ENCODE assay signal across 10 cellular contexts in genomic region chr17:77124192-77124908, GRCh38. TPM values are rescaled to one million over a fixed set of nuclear protein-coding genes. Genes with fewer than 3 reads are reported as not detected.
DNase-seq lines count a peak whose midpoint lies in the region; ATAC-seq and TF ChIP-seq lines count a peak whose summit lies in the region.
"Had no signal": no experiment of that assay in that cellular context is flagged by ENCODE, and none has a peak within 500 bp of the region (broad histone marks: within the 10 kb centered on the region; RNA-seq: fewer than 3 reads in every experiment).

No MANE protein-coding gene starts in this region.

- H3K27me3 ChIP-seq in lung (ENCODE audit: control insufficient read depth, insufficient read depth) = no peaks in the 10 kb centered on the region
- H3K27me3 ChIP-seq in upper lobe of left lung = no peaks in the 10 kb centered on the region

- peak; percentile 80 for DNase-seq in NCI-H226
- DNase-seq in dermis blood vessel endothelial cell = peak; percentile 98
- no peak for DNase-seq in lung (ENCODE audit: low spot score)
- DNase-seq in upper lobe of left lung = peak in 1 of 2 donors; percentile 78
- no peak for DNase-seq in T-helper 1 cell
- no peak for DNase-seq in SKM-1 (lab: John Stamatoyannopoulos, UW; ENCODE audit: unreplicated experiment)
- DNase-seq: activated CD4-positive, alpha-beta T cell treated with anti-CD3 and anti-CD28 coated beads, Interleukin-2, amount 50 U/mL, for 1 hour; NCI-H510A had no signal

- H3K4me1 ChIP-seq in lung (ENCODE audit: control insufficient read depth in 2 of 2, insufficient read depth in 2 of 2, low read length in 2 of 2) (peaks cover 3 to 12% of the 10 kb centered on the region in 2 donors), upper lobe of left lung (peaks cover 39 to 71% (median 57%) of the 10 kb centered on the region in 4 donors)

- H3K9me3 ChIP-seq in lung (ENCODE audit: control insufficient read depth in 2 of 2, insufficient read depth in 1 of 2, low read length in 1 of 2) (no peaks in the 10 kb centered on the region), upper lobe of left lung (no peaks in the 10 kb centered on the region)

- peak; percentile 64 to 98 (median 90) for TF ChIP-seq EP300 in upper lobe of left lung (IDR thresholded peaks at IDR 0.05)

- 38 to 42% methylated on average over 15 of the region's 15 CpGs for WGBS in lung, 2 donors
- WGBS in upper lobe of left lung, 2 donors = 40 to 45% methylated on average over 15 of the region's 15 CpGs

- H3K27ac ChIP-seq in lung (ENCODE audit: low read depth in 1 of 2, low read length in 1 of 2) (peak overlapping the region; percentile 80 to 86), upper lobe of left lung (peak overlapping the region; percentile 84 to 92 (median 88))

- peak; percentile 8 for ATAC-seq in lung (ENCODE audit: insufficient read depth, low FRiP score)
- ATAC-seq in upper lobe of left lung (ENCODE audit: low FRiP score in 2 of 2) = peak in 1 of 2 donors; percentile 56
- no peak for ATAC-seq in GM19452 (IDR thresholded peaks at IDR 0.05; ENCODE audit: unreplicated experiment)

- no peak for TF ChIP-seq CTCF in lung (IDR thresholded peaks at IDR 0.05; ENCODE audit: control extremely low read depth, extremely low read depth)
- no peak for TF ChIP-seq CTCF in upper lobe of left lung (IDR thresholded peaks at IDR 0.05)

- no peak overlapping the region for H3K4me3 ChIP-seq in lung
- H3K4me3 ChIP-seq in upper lobe of left lung = no peak overlapping the region
- H3K4me3 ChIP-seq: coronary artery had no signal

- peak in 1 of 4 donors; percentile 46 for TF ChIP-seq POLR2A in upper lobe of left lung (IDR thresholded peaks at IDR 0.05)

- H3K36me3 ChIP-seq in lung (ENCODE audit: control insufficient read depth in 2 of 2, insufficient read depth in 2 of 2, low read length in 2 of 2) = no peaks in the 10 kb centered on the region
- no peaks in the 10 kb centered on the region for H3K36me3 ChIP-seq in upper lobe of left lung

RNA-seq across cellular contexts. Expression of gene SEC14L1, which starts 16.4 kb away (rescaled TPM):
- 322 and 488 TPM in 2 replicates for total RNA-seq in dermis blood vessel endothelial cell
- total RNA-seq in lung = 100 to 1,000 TPM; 156 to 171 TPM
- polyA plus RNA-seq in lung = 100 to 1,000 TPM in 1 of 2 donors, 10 to 100 TPM in 1; 41.6 to 114 TPM
- total RNA-seq in upper lobe of left lung = 100 to 1,000 TPM; 100 to 291 (median 145) TPM

Comparison
In these comparisons a context has a peak if more than half of its experiments do, and no peak if none do; other contexts are left out.
1. DNase-seq: peak in NCI-H226 (single experiment) and dermis blood vessel endothelial cell (single experiment); none in lung (single experiment), T-helper 1 cell (0 of 5) and SKM-1 (single experiment).